In genomic region chr17:3957735-3958134, GRCh38 we compare ENCODE assay signal across 25 cellular contexts. TPM values are rescaled to one million over a fixed set of nuclear protein-coding genes. Genes with fewer than 3 reads are reported as not detected.
DNase-seq lines count a peak whose midpoint lies in the region; ATAC-seq and TF ChIP-seq lines count a peak whose summit lies in the region.
"Had no signal": no experiment of that assay in that cellular context is flagged by ENCODE, and none has a peak within 500 bp of the region (broad histone marks: within the 10 kb centered on the region; RNA-seq: fewer than 3 reads in every experiment).

No MANE protein-coding gene starts in this region.

- no peaks in the 10 kb centered on the region for H3K9me2 ChIP-seq in OCI-LY1 (ENCODE audit: low read depth, low read length)

- H2AFZ ChIP-seq in OCI-LY1 (ENCODE audit: low read length), result no peak overlapping the region

- H3K9me3 Mint-ChIP-seq in activated T-cell treated with anti-CD3 and anti-CD28 coated beads, Interleukin-2, amount 50 U/mL, for 72 hours, result no peaks in the 10 kb centered on the region
- H3K9me3 Mint-ChIP-seq in stimulated activated effector memory CD8-positive, alpha-beta T cell treated with anti-CD3 and anti-CD28 coated beads, Interleukin-12 subunit alpha, Interleukin-12 subunit beta, amount 100 ng/mL, for 72 hours, result no peaks in the 10 kb centered on the region
- H3K9me3 Mint-ChIP-seq: CD4-positive, alpha-beta memory T cell; stimulated activated naive CD8-positive, alpha-beta T cell treated with anti-CD3 and anti-CD28 coated beads, Interleukin-15, Interleukin-2, amounts not matched to agents 100 ng/mL and 50 ng/mL, for 24 hours; T-helper 1 cell treated with Interleukin-12 subunit alpha and Interleukin-12 subunit beta and Interleukin-4 antibody, amounts not matched to agents 30 μg/mL and 1 μg/mL, for 36 hours had no signal

- intact Hi-C loops in adrenal gland (cut with DNase I), result no loop called here

- peak overlapping the region; percentile 51 for H3K27ac Mint-ChIP-seq in activated T-cell treated with anti-CD3 and anti-CD28 coated beads, Interleukin-2, amount 50 U/mL, for 72 hours
- H3K27ac Mint-ChIP-seq in stimulated activated effector memory CD8-positive, alpha-beta T cell treated with anti-CD3 and anti-CD28 coated beads, Interleukin-12 subunit alpha, Interleukin-12 subunit beta, amount 100 ng/mL, for 72 hours, result peak overlapping the region; percentile 91

- TF ChIP-seq POLR2A in adrenal gland (IDR thresholded peaks at IDR 0.05), result no peak

- H3K4me3 ChIP-seq in OCI-LY1 (ENCODE audit: low read depth, low read length, poor library complexity, severe bottlenecking), result no peak overlapping the region
- no peak overlapping the region for H3K4me3 ChIP-seq in adrenal gland
- H3K4me3 ChIP-seq: transverse colon had no signal

- H3K27me3 Mint-ChIP-seq in activated T-cell treated with anti-CD3 and anti-CD28 coated beads, Interleukin-2, amount 50 U/mL, for 72 hours (ENCODE audit: low read depth), result no peaks in the 10 kb centered on the region
- H3K27me3 Mint-ChIP-seq: CD4-positive, alpha-beta memory T cell; stimulated activated naive CD8-positive, alpha-beta T cell treated with anti-CD3 and anti-CD28 coated beads, Interleukin-15, Interleukin-2, amounts not matched to agents 100 ng/mL and 50 ng/mL, for 24 hours had no signal

- peaks cover 0 to 1% of the 10 kb centered on the region in 2 donors for H3K36me3 Mint-ChIP-seq in activated T-cell treated with anti-CD3 and anti-CD28 coated beads, Interleukin-2, amount 50 U/mL, for 72 hours (ENCODE audit: insufficient read depth in 2 of 2)
- H3K36me3 Mint-ChIP-seq in stimulated activated effector memory CD8-positive, alpha-beta T cell treated with anti-CD3 and anti-CD28 coated beads, Interleukin-12 subunit alpha, Interleukin-12 subunit beta, amount 100 ng/mL, for 72 hours, result peaks cover 51% of the 10 kb centered on the region

- peaks cover 48% of the 10 kb centered on the region for H3K36me3 ChIP-seq in OCI-LY1 (ENCODE audit: insufficient read depth, low read length)
- H3K36me3 ChIP-seq in adrenal gland (replicated peaks in 1 of 2), result no peaks in the 10 kb centered on the region
- H3K36me3 ChIP-seq: brain microvascular endothelial cell, transverse colon had no signal

- H3K4me1 ChIP-seq in OCI-LY1 (ENCODE audit: insufficient read depth, low read length, severe bottlenecking), result peaks cover 61% of the 10 kb centered on the region
- peaks cover 12 to 20% of the 10 kb centered on the region in 2 donors for H3K4me1 ChIP-seq in adrenal gland (replicated peaks in 1 of 2)

- no peak for DNase-seq in activated T-cell treated with anti-CD3 and anti-CD28 coated beads, Interleukin-2, amount 50 U/mL, for 72 hours
- no peak for DNase-seq in activated T-cell treated with anti-CD3 and anti-CD28 coated beads, Interleukin-2, amount 50 U/mL, for 1 hour
- no peak for DNase-seq in adrenal gland
- DNase-seq in stimulated activated effector memory CD8-positive, alpha-beta T cell treated with anti-CD3 and anti-CD28 coated beads, Interleukin-12 subunit alpha, Interleukin-12 subunit beta, amount 100 ng/mL, for 72 hours (ENCODE audit: low spot score in 2 of 2), result no peak
- DNase-seq in activated T-cell treated with anti-CD3 and anti-CD28 coated beads, Interleukin-2, amount 50 U/mL, for 48 hours, result no peak
- DNase-seq: activated gamma-delta T cell; brain microvascular endothelial cell; CD4-positive, alpha-beta memory T cell; dermis blood vessel endothelial cell; DMS79 treated with DMSO at 0.1 percent for 48 hours; erythroblast; GOT3; KBM-7; midbrain; NCI-H1092; NCI-H2081 treated with DMSO at 0.1 percent for 48 hours; retina; transverse colon had no signal

- peaks cover 49% of the 10 kb centered on the region for H3K79me2 ChIP-seq in OCI-LY1 (ENCODE audit: insufficient read depth, low read length)

- TF ChIP-seq CTCF in OCI-LY1 (IDR thresholded peaks at IDR 0.05; ENCODE audit: low read length), result no peak
- no peak for TF ChIP-seq CTCF in adrenal gland (IDR thresholded peaks at IDR 0.05)

- H3K4me3 Mint-ChIP-seq in activated T-cell treated with anti-CD3 and anti-CD28 coated beads, Interleukin-2, amount 50 U/mL, for 72 hours, result no peak overlapping the region
- no peak overlapping the region for H3K4me3 Mint-ChIP-seq in stimulated activated effector memory CD8-positive, alpha-beta T cell treated with anti-CD3 and anti-CD28 coated beads, Interleukin-12 subunit alpha, Interleukin-12 subunit beta, amount 100 ng/mL, for 72 hours
- H3K4me3 Mint-ChIP-seq: CD4-positive, alpha-beta memory T cell; stimulated activated naive CD8-positive, alpha-beta T cell treated with anti-CD3 and anti-CD28 coated beads, Interleukin-15, Interleukin-2, amounts not matched to agents 100 ng/mL and 50 ng/mL, for 24 hours; T-helper 1 cell treated with Interleukin-12 subunit alpha and Interleukin-12 subunit beta and Interleukin-4 antibody, amounts not matched to agents 30 μg/mL and 1 μg/mL, for 36 hours had no signal

- H4K20me1 ChIP-seq in OCI-LY1 (ENCODE audit: insufficient read depth, low read length), result no peaks in the 10 kb centered on the region

- no peaks in the 10 kb centered on the region for H3K9me3 ChIP-seq in OCI-LY1 (ENCODE audit: low read length)
- no peaks in the 10 kb centered on the region for H3K9me3 ChIP-seq in adrenal gland (replicated peaks in 1 of 3)
- H3K9me3 ChIP-seq: transverse colon had no signal

- no peaks in the 10 kb centered on the region for H3K27me3 ChIP-seq in OCI-LY1 (ENCODE audit: insufficient read depth, low read length)
- no peaks in the 10 kb centered on the region for H3K27me3 ChIP-seq in adrenal gland
- H3K27me3 ChIP-seq: transverse colon had no signal

- H3F3A ChIP-seq in OCI-LY1 (ENCODE audit: insufficient read depth, low read length), result 0 out of 2 replicates have a peak, but pooled peaks cover 3% of the 10 kb centered on the region

- no peak for ATAC-seq in activated T-cell treated with anti-CD3 and anti-CD28 coated beads, Interleukin-2, amount 50 U/mL, for 72 hours (replicated peaks in 1 of 2)
- no peak for ATAC-seq in stimulated activated effector memory CD8-positive, alpha-beta T cell treated with anti-CD3 and anti-CD28 coated beads, Interleukin-12 subunit alpha, Interleukin-12 subunit beta, amount 100 ng/mL, for 72 hours
- no peak for ATAC-seq in HG03175 (IDR thresholded peaks at IDR 0.05; ENCODE audit: unreplicated experiment)
- no peak for ATAC-seq in GM21576 (IDR thresholded peaks at IDR 0.05; ENCODE audit: unreplicated experiment)
- ATAC-seq: left lobe of liver had no signal

- peak overlapping the region; percentile 17; the same call in 1 of the 2 replicates for H3K9ac ChIP-seq in OCI-LY1 (ENCODE audit: low read length)

- peaks cover 54% of the 10 kb centered on the region for H3K4me1 Mint-ChIP-seq in activated T-cell treated with anti-CD3 and anti-CD28 coated beads, Interleukin-2, amount 50 U/mL, for 72 hours (ENCODE audit: low read depth)
- peaks cover 74% of the 10 kb centered on the region for H3K4me1 Mint-ChIP-seq in stimulated activated effector memory CD8-positive, alpha-beta T cell treated with anti-CD3 and anti-CD28 coated beads, Interleukin-12 subunit alpha, Interleukin-12 subunit beta, amount 100 ng/mL, for 72 hours

- WGBS in adrenal gland, 4 donors, result 74 to 76% (median 76%) methylated on average over 8 to 9 of the region's 9 CpGs

- H3K4me2 ChIP-seq in OCI-LY1 (ENCODE audit: low read length), result peak overlapping the region; percentile 47

- peak overlapping the region; percentile 73 for H3K27ac ChIP-seq in OCI-LY1 (ENCODE audit: low read depth, low read length, poor library complexity, severe bottlenecking)
- H3K27ac ChIP-seq in adrenal gland, result peak overlapping the region in 3 of 5 donors; percentile 19 to 34 (median 28)
- H3K27ac ChIP-seq: brain microvascular endothelial cell had no signal

RNA-seq across cellular contexts. Expression of gene ATP2A3, which starts 6.5 kb away (rescaled TPM):
- 100 to 1,000 TPM; 108 to 109 TPM for total RNA-seq in activated T-cell treated with anti-CD3 and anti-CD28 coated beads, Interleukin-2, amount 50 U/mL, for 72 hours
- 10 to 100 TPM; 12.1 to 29.1 (median 15.9) TPM for total RNA-seq in adrenal gland
- 10 to 100 TPM in 2 of 3 donors, 1 to 10 TPM in 1; 3.7 to 27.1 (median 26.1) TPM for polyA plus RNA-seq in adrenal gland
- total RNA-seq: dermis blood vessel endothelial cell had no signal

RNA-seq across cellular contexts. Expression of gene P2RX1, which starts 41.5 kb away (rescaled TPM):
- total RNA-seq in activated T-cell treated with anti-CD3 and anti-CD28 coated beads, Interleukin-2, amount 50 U/mL, for 72 hours, result 1 to 10 TPM; 1.6 to 2.3 TPM
- total RNA-seq in adrenal gland, result 1 to 10 TPM in 4 of 8 donors, under 1 TPM in 4; 0.42 to 2.1 (median 0.92) TPM
- 1 to 10 TPM in 2 of 3 donors, under 1 TPM in 1; 0.59 to 8.6 (median 3.3) TPM for polyA plus RNA-seq in adrenal gland
- total RNA-seq: CD4-positive, alpha-beta memory T cell; dermis blood vessel endothelial cell; NCI-H460 had no signal
- polyA plus RNA-seq: CD4-positive, alpha-beta memory T cell had no signal
